ENCODE assay signal across 9 cellular contexts in genomic region chr10:97024181-97025073, GRCh38.
A peak's percentile ranks its signal among the peaks of the same experiment; 100 is the strongest.
DNase-seq lines count a peak whose midpoint lies in the region; ATAC-seq, FAIRE-seq and TF ChIP-seq lines count a peak whose summit lies in the region.
"Had no signal": no experiment of that assay in that cellular context is flagged by ENCODE, and none has a peak within 500 bp of the region (broad histone marks: within the 10 kb centered on the region; RNA-seq: fewer than 3 reads in every experiment).

No MANE protein-coding gene starts in this region.

- peak overlapping the region in 1 of 3 experiments; percentile 9 for H3K4me3 ChIP-seq in endothelial cell of umbilical vein (replicated peaks in 1 of 3; ENCODE audit: insufficient read depth in 1 of 3, low read depth in 1 of 3, low read length in 3 of 3)

- peak overlapping the region; percentile 25 for H3K9ac ChIP-seq in endothelial cell of umbilical vein (replicated peaks; ENCODE audit: extremely low read depth, insufficient read depth, low read length)

- H3K27me3 ChIP-seq in endothelial cell of umbilical vein (ENCODE audit: control insufficient read depth in 2 of 2, insufficient read depth in 2 of 2, low read length in 2 of 2), result no peaks in the 10 kb centered on the region

- peak overlapping the region; percentile 54 for H3K27ac ChIP-seq in endothelial cell of umbilical vein (ENCODE audit: insufficient read depth, low read depth, low read length)

- dilution Hi-C loops in endothelial cell of umbilical vein (cut with MboI; ENCODE audit: extremely low pct_ligation_motif_present, low sequenced_read_pairs), result no loop called here

- peak; percentile 87 for ATAC-seq in omental fat pad (ENCODE audit: low FRiP score)
- no peak for ATAC-seq in HG02973 (IDR thresholded peaks at IDR 0.05; ENCODE audit: unreplicated experiment)
- ATAC-seq in GM21717 (IDR thresholded peaks at IDR 0.05; ENCODE audit: unreplicated experiment), result no peak
- no peak for ATAC-seq in GM21786 (IDR thresholded peaks at IDR 0.05; ENCODE audit: unreplicated experiment)

- H2AFZ ChIP-seq in endothelial cell of umbilical vein (ENCODE audit: low read depth, low read length), result peak overlapping the region; percentile 24

- intact Hi-C loops in endothelial cell of umbilical vein (cut with micrococcal nuclease), result loop anchor here (1.0 to 2.0 kb wide), 6 partner anchors 13 to 384 kb away; partner anchors contain the start of gene LCOR

- peak overlapping the region; percentile 64 for H3K4me2 ChIP-seq in endothelial cell of umbilical vein (ENCODE audit: insufficient read depth, low read length)

- peaks cover 18% of the 10 kb centered on the region for H3K4me1 ChIP-seq in endothelial cell of umbilical vein (ENCODE audit: control insufficient read depth, extremely low read depth, insufficient read depth, low read length)

- peak; percentile 90 for FAIRE-seq in endothelial cell of umbilical vein (lab: Jason Lieb, UNC)

- no peaks in the 10 kb centered on the region for H4K20me1 ChIP-seq in endothelial cell of umbilical vein (replicated peaks; ENCODE audit: control insufficient read depth, extremely low read depth, insufficient read depth, low read length)

- BruUV-seq in endothelial cell of umbilical vein (replicated peaks; lab: Mats Ljungman, UMichigan), result no TSS peak

- CTCF ChIA-PET in endothelial cell of umbilical vein (lab: Charles Lee), result interaction anchor here (0.5 to 9.2 kb wide), 34 partner anchors 8 to 985 kb away, joined by 3 to 161 read pairs (median 5); partner anchors contain the start of genes LCOR and TLL2

- DNase-seq in Caki2 (ENCODE audit: low read depth) (peak; percentile 73), NCI-H226 (peak; percentile 74), endothelial cell of umbilical vein (ENCODE audit: low read depth, low spot score) (peak; percentile 80), omental fat pad (ENCODE audit: low spot score) (no peak), SKM-1 treated with dmso at 0.1 percent for 144 hours (lab: John Stamatoyannopoulos, UW; ENCODE audit: unreplicated experiment) (no peak)
- DNase-seq: activated naive CD4-positive, alpha-beta T cell treated with Interleukin-2 at 50 U/mL for 16 hours had no signal

- no peaks in the 10 kb centered on the region for H3K9me3 ChIP-seq in endothelial cell of umbilical vein (replicated peaks; ENCODE audit: control insufficient read depth, insufficient read depth, low read length)

- no peaks in the 10 kb centered on the region for H3K9me1 ChIP-seq in endothelial cell of umbilical vein (replicated peaks; ENCODE audit: control insufficient read depth, extremely low read depth, insufficient read depth, low read length)

- in situ Hi-C loops in Caki2 (cut with HindIII; ENCODE audit: low pct_unique_long_range_greater_than_20kb, low sequenced_read_pairs), result no loop called here

- H3K79me2 ChIP-seq in endothelial cell of umbilical vein (ENCODE audit: control insufficient read depth, insufficient read depth, low read length), result no peaks in the 10 kb centered on the region

- TF ChIP-seq CTCF in endothelial cell of umbilical vein (IDR thresholded peaks at IDR 0.05; ENCODE audit: extremely low read depth in 1 of 2, insufficient read depth in 1 of 2, low read depth in 1 of 2, low read length in 2 of 2) (no peak), omental fat pad (IDR thresholded peaks at IDR 0.05) (no peak)

- TF ChIP-seq POLR2A in endothelial cell of umbilical vein (IDR thresholded peaks at IDR 0.05; ENCODE audit: low read depth, low read length), result no peak

- no peaks in the 10 kb centered on the region for H3K36me3 ChIP-seq in endothelial cell of umbilical vein (ENCODE audit: control insufficient read depth in 2 of 2, extremely low read depth in 1 of 2, insufficient read depth in 2 of 2, low read length in 2 of 2)

- POLR2A ChIA-PET in endothelial cell of umbilical vein (lab: Charles Lee), result interaction anchor here (0.6 to 1.5 kb wide), 2 partner anchors 13 to 701 kb away, joined by 4 read pairs; no protein-coding TSS in a partner anchor

TF ChIP-seq in endothelial cell of umbilical vein, 7 proteins besides CTCF, POLR2A, EP300 and RAD21:
- TF ChIP-seq FOS (IDR thresholded peaks at IDR 0.05; ENCODE audit: borderline replicate concordance, insufficient read depth, low read length) (peak; percentile 50), GATA2 (IDR thresholded peaks at IDR 0.05; ENCODE audit: insufficient read depth, insufficient read length, low read depth, low read length) (no peak)

Comparison
In these comparisons a context has a peak if more than half of its experiments do, and no peak if none do; other contexts are left out.
1. DNase-seq: peak in Caki2 (single experiment), NCI-H226 (single experiment) and endothelial cell of umbilical vein (single experiment); none in omental fat pad (single experiment) and SKM-1 treated with dmso at 0.1 percent for 144 hours (single experiment).